8 cellular contexts compared by ENCODE assay signal in genomic region chr6:86856937-86857563, GRCh38.
DNase-seq lines count a peak whose midpoint lies in the region; ATAC-seq, FAIRE-seq and TF ChIP-seq lines count a peak whose summit lies in the region.

No MANE protein-coding gene starts in this region.

- H3K4me3 Mint-ChIP-seq in activated CD8-positive, alpha-beta T cell treated with anti-CD3 and anti-CD28 coated beads for 36 hours: no peak overlapping the region
- no peak overlapping the region for H3K4me3 Mint-ChIP-seq in effector memory CD8-positive, alpha-beta T cell

- H3K4me1 Mint-ChIP-seq in activated CD8-positive, alpha-beta T cell treated with anti-CD3 and anti-CD28 coated beads for 36 hours (ENCODE audit: low read depth): no peaks in the 10 kb centered on the region
- H3K4me1 Mint-ChIP-seq in effector memory CD8-positive, alpha-beta T cell (ENCODE audit: low read depth in 2 of 2): no peaks in the 10 kb centered on the region

- H3K27ac Mint-ChIP-seq in activated CD8-positive, alpha-beta T cell treated with anti-CD3 and anti-CD28 coated beads for 36 hours: no peak overlapping the region
- no peak overlapping the region for H3K27ac Mint-ChIP-seq in effector memory CD8-positive, alpha-beta T cell

- ATAC-seq in SK-N-SH treated with all-trans-retinoic acid at 6 μM for 48 hours: no peak
- peak; percentile 64 for ATAC-seq in GM21717 (IDR thresholded peaks at IDR 0.05; ENCODE audit: unreplicated experiment)
- no peak for ATAC-seq in activated CD8-positive, alpha-beta T cell treated with anti-CD3 and anti-CD28 coated beads for 36 hours
- no peak for ATAC-seq in effector memory CD8-positive, alpha-beta T cell (replicated peaks)

- no peak overlapping the region; a peak in 1 of 4 replicates for H3K4me3 ChIP-seq in SK-N-SH (ENCODE audit: low read depth in 2 of 2, low read length in 1 of 2)
- H3K4me3 ChIP-seq in keratinocyte (ENCODE audit: control insufficient read depth in 2 of 3, extremely low read depth in 1 of 3, insufficient read depth in 2 of 3, low read depth in 1 of 3, low read length in 3 of 3): no peak overlapping the region
- no peak overlapping the region for H3K4me3 ChIP-seq in tibial nerve

- 9% methylated on average over 3 of the region's 3 CpGs for WGBS in SK-N-SH (ENCODE audit: low lambda C conversion rate)
- WGBS in tibial nerve, 2 donors: 12 to 16% methylated on average over 3 of the region's 3 CpGs

- no peaks in the 10 kb centered on the region for H4K20me1 ChIP-seq in SK-N-SH (ENCODE audit: insufficient read depth)
- no peaks in the 10 kb centered on the region for H4K20me1 ChIP-seq in keratinocyte (ENCODE audit: control insufficient read depth, extremely low read depth, insufficient read depth, low read length)

- H3K9me3 Mint-ChIP-seq in activated CD8-positive, alpha-beta T cell treated with anti-CD3 and anti-CD28 coated beads for 36 hours: no peaks in the 10 kb centered on the region
- peaks cover 0 to 2% of the 10 kb centered on the region in 2 donors for H3K9me3 Mint-ChIP-seq in effector memory CD8-positive, alpha-beta T cell

- TF ChIP-seq CTCF in SK-N-SH (IDR thresholded peaks at IDR 0.05) (peak; percentile 63), keratinocyte (optimal IDR thresholded peaks at IDR 0.05 in 1 of 3, IDR thresholded peaks at IDR 0.05 in 1 of 3, conservative IDR thresholded peaks at IDR 0.05 in 1 of 3; ENCODE audit: extremely low read depth in 1 of 3, insufficient read depth in 2 of 3, low read length in 3 of 3) (peak in 2 of 3 experiments; percentile 61 to 63), tibial nerve (IDR thresholded peaks at IDR 0.05) (peak in 4 of 5 experiments; percentile 32 to 56 (median 40))
- peak; percentile 76 for TF ChIP-seq CTCF in activated CD8-positive, alpha-beta T cell treated with anti-CD3 and anti-CD28 coated beads for 36 hours (IDR thresholded peaks at IDR 0.05)

- H3F3A ChIP-seq in SK-N-SH (replicated peaks; ENCODE audit: insufficient read depth): no peaks in the 10 kb centered on the region

- H3K27ac ChIP-seq in SK-N-SH (ENCODE audit: low read depth in 2 of 2, low read length in 1 of 2) (peak overlapping the region in 1 of 2 experiments; percentile 82; a peak in 2 of 4 replicates), keratinocyte (ENCODE audit: control insufficient read depth, insufficient read depth, low read length) (no peak overlapping the region), tibial nerve (no peak overlapping the region)

- H3K9me1 ChIP-seq in keratinocyte (ENCODE audit: control insufficient read depth, extremely low read depth, insufficient read depth, low read length): no peaks in the 10 kb centered on the region

- DNase-seq in SK-N-SH: peak; percentile 4
- peak; percentile 19 to 79 (median 33) for DNase-seq in NCI-H1417 (lab: John Stamatoyannopoulos, UW)
- DNase-seq in activated CD8-positive, alpha-beta T cell treated with anti-CD3 and anti-CD28 coated beads for 36 hours: peak; percentile 63
- DNase-seq in keratinocyte (ENCODE audit: low read depth, low spot score): no peak
- peak in 1 of 2 donors; percentile 63 for DNase-seq in tibial nerve (ENCODE audit: low spot score in 2 of 2)
- DNase-seq in effector memory CD8-positive, alpha-beta T cell: no peak

- TF ChIP-seq EP300 in SK-N-SH (IDR thresholded peaks at IDR 0.05; ENCODE audit: borderline replicate concordance in 1 of 2, low read depth in 1 of 2, low read length in 1 of 2) (no peak), tibial nerve (IDR thresholded peaks at IDR 0.05) (no peak)

- dilution Hi-C loops in keratinocyte (cut with MboI; ENCODE audit: extremely low pct_ligation_motif_present, low sequenced_read_pairs): no loop called here

- no peaks in the 10 kb centered on the region for H3K79me2 ChIP-seq in SK-N-SH (ENCODE audit: insufficient read depth)
- H3K79me2 ChIP-seq in keratinocyte (ENCODE audit: control insufficient read depth, insufficient read depth, low read length): no peaks in the 10 kb centered on the region

- H3K36me3 Mint-ChIP-seq in activated CD8-positive, alpha-beta T cell treated with anti-CD3 and anti-CD28 coated beads for 36 hours (ENCODE audit: low read depth): no peaks in the 10 kb centered on the region
- H3K36me3 Mint-ChIP-seq in effector memory CD8-positive, alpha-beta T cell (ENCODE audit: insufficient read depth): no peaks in the 10 kb centered on the region

- no peak for TF ChIP-seq POLR2A in tibial nerve (IDR thresholded peaks at IDR 0.05)

- TF ChIP-seq RAD21 in SK-N-SH (IDR thresholded peaks at IDR 0.05; ENCODE audit: low read length): peak; percentile 69

- intact Hi-C loops in activated CD8-positive, alpha-beta T cell treated with anti-CD3 and anti-CD28 coated beads for 36 hours (cut with micrococcal nuclease): loop anchor here (10.0 kb wide), 1 partner anchor 932 kb away; no protein-coding TSS in a partner anchor

- H3K4me1 ChIP-seq in SK-N-SH (ENCODE audit: control insufficient read depth in 1 of 2, insufficient read depth in 2 of 2, low read depth in 1 of 2, low read length in 1 of 2): peaks cover 0 to 2% of the 10 kb centered on the region in 2 experiments; a peak in 2 of 4 replicates
- H3K4me1 ChIP-seq in keratinocyte (ENCODE audit: control insufficient read depth, extremely low read depth, insufficient read depth, low read length): no peaks in the 10 kb centered on the region
- H3K4me1 ChIP-seq in tibial nerve: no peaks in the 10 kb centered on the region

- H3K9me3 ChIP-seq in SK-N-SH (no peaks in the 10 kb centered on the region), keratinocyte (ENCODE audit: control insufficient read depth, low read depth, low read length) (no peaks in the 10 kb centered on the region), tibial nerve (no peaks in the 10 kb centered on the region)

- H3K4me2 ChIP-seq in SK-N-SH (no peak overlapping the region), keratinocyte (ENCODE audit: control insufficient read depth, extremely low read depth, insufficient read depth, low read depth, low read length) (no peak overlapping the region)

- H3K27me3 Mint-ChIP-seq in activated CD8-positive, alpha-beta T cell treated with anti-CD3 and anti-CD28 coated beads for 36 hours: no peaks in the 10 kb centered on the region
- H3K27me3 Mint-ChIP-seq in effector memory CD8-positive, alpha-beta T cell: no peaks in the 10 kb centered on the region

- no peak for FAIRE-seq in keratinocyte (lab: Jason Lieb, UNC)

- H3K9me2 ChIP-seq in SK-N-SH: no peaks in the 10 kb centered on the region

- H3K9ac ChIP-seq in SK-N-SH (no peak overlapping the region), keratinocyte (ENCODE audit: control insufficient read depth, extremely low read depth, insufficient read depth, low read length) (no peak overlapping the region)

- H2AFZ ChIP-seq in SK-N-SH (ENCODE audit: low read depth) (no peak overlapping the region), keratinocyte (ENCODE audit: control insufficient read depth, low read length) (no peak overlapping the region)

- POLR2A ChIA-PET in SK-N-SH (lab: Yijun Ruan, JAX): interaction anchor here (1.4 kb wide), 1 partner anchor 248 kb away, joined by 3 read pairs; no protein-coding TSS in a partner anchor
- POLR2A ChIA-PET in activated CD8-positive, alpha-beta T cell treated with anti-CD3 and anti-CD28 coated beads for 36 hours (lab: Charles Lee): no interaction called here

- CTCF ChIA-PET in SK-N-SH (lab: Yijun Ruan, JAX): interaction anchor here (0.8 to 1.5 kb wide), 10 partner anchors 11 to 1061 kb away, joined by 3 to 6 read pairs (median 3); no protein-coding TSS in a partner anchor
- CTCF ChIA-PET in activated CD8-positive, alpha-beta T cell treated with anti-CD3 and anti-CD28 coated beads for 36 hours (lab: Charles Lee): interaction anchor here (1.5 to 1.8 kb wide), 2 partner anchors 32 to 934 kb away, joined by 4 to 6 read pairs; no protein-coding TSS in a partner anchor

- H3K27me3 ChIP-seq in SK-N-SH (ENCODE audit: insufficient read depth) (no peaks in the 10 kb centered on the region), keratinocyte (ENCODE audit: control insufficient read depth, extremely low read depth, insufficient read depth, low read length) (no peaks in the 10 kb centered on the region), tibial nerve (no peaks in the 10 kb centered on the region)

- H3K36me3 ChIP-seq in SK-N-SH (replicated peaks in 1 of 2; ENCODE audit: control insufficient read depth in 1 of 2, insufficient read depth in 2 of 2, low read length in 1 of 2) (no peaks in the 10 kb centered on the region), keratinocyte (ENCODE audit: control insufficient read depth in 2 of 2, extremely low read depth in 1 of 2, insufficient read depth in 2 of 2, low read length in 2 of 2) (no peaks in the 10 kb centered on the region), tibial nerve (no peaks in the 10 kb centered on the region)

TF ChIP-seq in SK-N-SH, 30 proteins besides CTCF, POLR2A, EP300 and RAD21 (continues in another document):
- TF ChIP-seq EZH2phosphoT487 (IDR thresholded peaks at IDR 0.05; ENCODE audit: borderline replicate concordance, low read depth) (no peak), MXI1 (IDR thresholded peaks at IDR 0.05; ENCODE audit: low read depth, low read length) (no peak), FOXJ3 (CRISPR knock-in tag; IDR thresholded peaks at IDR 0.05) (no peak), SMC3 (IDR thresholded peaks at IDR 0.05; ENCODE audit: low read depth, low read length) (peak; percentile 57), GABPA (IDR thresholded peaks at IDR 0.05; ENCODE audit: low read depth) (no peak), SIN3A (IDR thresholded peaks at IDR 0.05; ENCODE audit: borderline replicate concordance, low read depth, low read length) (no peak)

TF ChIP-seq in SK-N-SH treated with all-trans-retinoic acid at 6 μM for 48 hours, 23 proteins besides CTCF, POLR2A, EP300 and RAD21 (continues in another document):
- TF ChIP-seq GLIS3 (CRISPR knock-in tag; IDR thresholded peaks at IDR 0.05): no peak
- no peak for TF ChIP-seq TOX (CRISPR knock-in tag; IDR thresholded peaks at IDR 0.05; ENCODE audit: borderline replicate concordance)
- no peak for TF ChIP-seq CSRNP3 (CRISPR knock-in tag; IDR thresholded peaks at IDR 0.05)

Comparison
In these comparisons a context has a peak if more than half of its experiments do, and no peak if none do; other contexts are left out.
1. DNase-seq: peak in SK-N-SH (single experiment), NCI-H1417 (3 of 3) and activated CD8-positive, alpha-beta T cell treated with anti-CD3 and anti-CD28 coated beads for 36 hours (single experiment); none in keratinocyte (single experiment) and effector memory CD8-positive, alpha-beta T cell (0 of 3).
2. Peak in every context shown above with its lines, with median percentiles within 50 percentile points of each other: CTCF ChIP-seq.